Comparison of ENCODE assay signal across 8 cellular contexts in genomic region chr17:68205251-68205807, GRCh38. TPM values are rescaled to one million over a fixed set of nuclear protein-coding genes. Genes with fewer than 3 reads are reported as not detected.
DNase-seq lines count a peak whose midpoint lies in the region; ATAC-seq and TF ChIP-seq lines count a peak whose summit lies in the region.

No MANE protein-coding gene starts in this region.

- peak; percentile 86 to 94 (median 89) for TF ChIP-seq CTCF in nephron (IDR thresholded peaks at IDR 0.05; ENCODE audit: unreplicated experiment in 3 of 3)

- DNase-seq in DMS79 treated with DMSO at 0.1 percent for 48 hours (lab: John Stamatoyannopoulos, UW) (peak; percentile 61), fibroblast of peridontal ligament (ENCODE audit: extremely low read depth) (peak; percentile 83)
- DNase-seq in activated T-helper 1 cell treated with anti-CD3 and anti-CD28 coated beads, Interleukin-12 subunit alpha, Interleukin-12 subunit beta, Interleukin-2, Interleukin-4 antibody, amounts not matched to agents 30 ng/mL and 10 ng/mL and 1 ng/mL, durations not matched to agents 14 hours and 24 hours and 36 hours (ENCODE audit: low spot score) = peak; percentile 90

- H3K9me3 Mint-ChIP-seq in IgD-negative memory B cell (no peaks in the 10 kb centered on the region), nephron (peaks cover 2% of the 10 kb centered on the region)
- H3K9me3 Mint-ChIP-seq in activated T-helper 1 cell treated with anti-CD3 and anti-CD28 coated beads, Interleukin-12 subunit alpha, Interleukin-12 subunit beta, Interleukin-2, Interleukin-4 antibody, amounts not matched to agents 30 ng/mL and 10 ng/mL and 1 ng/mL, durations not matched to agents 14 hours and 24 hours and 36 hours = no peaks in the 10 kb centered on the region
- H3K9me3 Mint-ChIP-seq in stimulated activated naive CD8-positive, alpha-beta T cell treated with anti-CD3 and anti-CD28 coated beads, Interleukin-15, Interleukin-2, amounts not matched to agents 100 ng/mL and 50 ng/mL, for 24 hours = no peaks in the 10 kb centered on the region

- H3K27ac Mint-ChIP-seq in IgD-negative memory B cell (peak overlapping the region; percentile 89 to 94 (median 94)), nephron (peak overlapping the region in 1 of 3 experiments; percentile 89)
- H3K27ac Mint-ChIP-seq in activated T-helper 1 cell treated with anti-CD3 and anti-CD28 coated beads, Interleukin-12 subunit alpha, Interleukin-12 subunit beta, Interleukin-2, Interleukin-4 antibody, amounts not matched to agents 30 ng/mL and 10 ng/mL and 1 ng/mL, durations not matched to agents 14 hours and 24 hours and 36 hours = peak overlapping the region; percentile 75
- H3K27ac Mint-ChIP-seq in stimulated activated naive CD8-positive, alpha-beta T cell treated with anti-CD3 and anti-CD28 coated beads, Interleukin-15, Interleukin-2, amounts not matched to agents 100 ng/mL and 50 ng/mL, for 24 hours = no peak overlapping the region

- H3K36me3 Mint-ChIP-seq in IgD-negative memory B cell (peaks cover 5% of the 10 kb centered on the region), nephron (ENCODE audit: low read depth) (peaks cover 14% of the 10 kb centered on the region)
- peaks cover 13% of the 10 kb centered on the region for H3K36me3 Mint-ChIP-seq in activated T-helper 1 cell treated with anti-CD3 and anti-CD28 coated beads, Interleukin-12 subunit alpha, Interleukin-12 subunit beta, Interleukin-2, Interleukin-4 antibody, amounts not matched to agents 30 ng/mL and 10 ng/mL and 1 ng/mL, durations not matched to agents 14 hours and 24 hours and 36 hours (ENCODE audit: low read depth)
- peaks cover 13% of the 10 kb centered on the region for H3K36me3 Mint-ChIP-seq in stimulated activated naive CD8-positive, alpha-beta T cell treated with anti-CD3 and anti-CD28 coated beads, Interleukin-15, Interleukin-2, amounts not matched to agents 100 ng/mL and 50 ng/mL, for 24 hours (ENCODE audit: low read depth)

- ATAC-seq in GM21576 (IDR thresholded peaks at IDR 0.05; ENCODE audit: unreplicated experiment) = peak; percentile 83

- H3K27me3 Mint-ChIP-seq in IgD-negative memory B cell = peaks cover 2% of the 10 kb centered on the region
- H3K27me3 Mint-ChIP-seq in activated T-helper 1 cell treated with anti-CD3 and anti-CD28 coated beads, Interleukin-12 subunit alpha, Interleukin-12 subunit beta, Interleukin-2, Interleukin-4 antibody, amounts not matched to agents 30 ng/mL and 10 ng/mL and 1 ng/mL, durations not matched to agents 14 hours and 24 hours and 36 hours (ENCODE audit: insufficient read depth) = peaks cover 12% of the 10 kb centered on the region
- H3K27me3 Mint-ChIP-seq in nephron (ENCODE audit: low read depth) = peaks cover 43% of the 10 kb centered on the region
- H3K27me3 Mint-ChIP-seq in stimulated activated naive CD8-positive, alpha-beta T cell treated with anti-CD3 and anti-CD28 coated beads, Interleukin-15, Interleukin-2, amounts not matched to agents 100 ng/mL and 50 ng/mL, for 24 hours = peaks cover 3% of the 10 kb centered on the region

- intact Hi-C loops in activated T-helper 1 cell treated with anti-CD3 and anti-CD28 coated beads, Interleukin-12 subunit alpha, Interleukin-12 subunit beta, Interleukin-2, Interleukin-4 antibody, amounts not matched to agents 30 ng/mL and 10 ng/mL and 1 ng/mL, durations not matched to agents 14 hours and 24 hours and 36 hours (cut with micrococcal nuclease) = loop anchor here (1.0 to 10.0 kb wide), 6 partner anchors 25 to 1903 kb away; partner anchors contain the start of genes C17orf58 and PRKCA

- H3K4me1 Mint-ChIP-seq in IgD-negative memory B cell (peaks cover 8 to 26% (median 19%) of the 10 kb centered on the region in 3 donors), nephron (peaks cover 15% of the 10 kb centered on the region)
- peaks cover 33% of the 10 kb centered on the region for H3K4me1 Mint-ChIP-seq in activated T-helper 1 cell treated with anti-CD3 and anti-CD28 coated beads, Interleukin-12 subunit alpha, Interleukin-12 subunit beta, Interleukin-2, Interleukin-4 antibody, amounts not matched to agents 30 ng/mL and 10 ng/mL and 1 ng/mL, durations not matched to agents 14 hours and 24 hours and 36 hours (ENCODE audit: low read depth)
- peaks cover 31% of the 10 kb centered on the region for H3K4me1 Mint-ChIP-seq in stimulated activated naive CD8-positive, alpha-beta T cell treated with anti-CD3 and anti-CD28 coated beads, Interleukin-15, Interleukin-2, amounts not matched to agents 100 ng/mL and 50 ng/mL, for 24 hours (ENCODE audit: low read depth)

- H3K4me3 Mint-ChIP-seq in IgD-negative memory B cell = peak overlapping the region; percentile 88 to 97 (median 97)
- H3K4me3 Mint-ChIP-seq in activated T-helper 1 cell treated with anti-CD3 and anti-CD28 coated beads, Interleukin-12 subunit alpha, Interleukin-12 subunit beta, Interleukin-2, Interleukin-4 antibody, amounts not matched to agents 30 ng/mL and 10 ng/mL and 1 ng/mL, durations not matched to agents 14 hours and 24 hours and 36 hours = peak overlapping the region; percentile 90
- H3K4me3 Mint-ChIP-seq in nephron = peak overlapping the region; percentile 89 to 93 (median 92)
- peak overlapping the region; percentile 86 for H3K4me3 Mint-ChIP-seq in stimulated activated naive CD8-positive, alpha-beta T cell treated with anti-CD3 and anti-CD28 coated beads, Interleukin-15, Interleukin-2, amounts not matched to agents 100 ng/mL and 50 ng/mL, for 24 hours

TF ChIP-seq in PFSK-1, 5 proteins besides CTCF, POLR2A, EP300 and RAD21:
- TF ChIP-seq SIN3A (IDR thresholded peaks at IDR 0.05; ENCODE audit: borderline replicate concordance, insufficient read depth, low read length) = 0 out of 2 replicates have a peak, but pooled peaks have one; percentile 14
- no peak for TF ChIP-seq REST (IDR thresholded peaks at IDR 0.05; ENCODE audit: insufficient read depth in 1 of 2, low read depth in 2 of 2, low read length in 2 of 2)
- peak; percentile 63; the same call in 1 of the 2 replicates for TF ChIP-seq TAF1 (IDR thresholded peaks at IDR 0.05; ENCODE audit: borderline replicate concordance, insufficient read depth, low read length)
- no peak; the same call in 1 of the 2 replicates for TF ChIP-seq POLR2AphosphoS5 (IDR thresholded peaks at IDR 0.05; ENCODE audit: low read depth, low read length)
- TF ChIP-seq FOXP2 (optimal IDR thresholded peaks at IDR 0.05; ENCODE audit: borderline replicate concordance, extremely low read depth, extremely low read length, insufficient read depth) = peak; percentile 75

RNA-seq across cellular contexts. Expression of gene AMZ2, which starts 42.5 kb away (rescaled TPM):
- polyA plus RNA-seq in IgD-negative memory B cell = 80.0 TPM
- polyA plus RNA-seq in PFSK-1 (2012; ENCODE audit: insufficient read length, low read depth) = 46.0 TPM
- 67.3 and 75.7 TPM in 2 replicates for total RNA-seq in activated T-helper 1 cell treated with anti-CD3 and anti-CD28 coated beads, Interleukin-12 subunit alpha, Interleukin-12 subunit beta, Interleukin-2, Interleukin-4 antibody, amounts not matched to agents 30 ng/mL and 10 ng/mL and 1 ng/mL, durations not matched to agents 14 hours and 24 hours and 36 hours

Comparison
In these comparisons a context has a peak if more than half of its experiments do, and no peak if none do; other contexts are left out.
1. Peak in every context shown above with its lines: DNase-seq and ATAC-seq.